ENCODE assay signal across 24 cellular contexts in the genomic region with DNA sequence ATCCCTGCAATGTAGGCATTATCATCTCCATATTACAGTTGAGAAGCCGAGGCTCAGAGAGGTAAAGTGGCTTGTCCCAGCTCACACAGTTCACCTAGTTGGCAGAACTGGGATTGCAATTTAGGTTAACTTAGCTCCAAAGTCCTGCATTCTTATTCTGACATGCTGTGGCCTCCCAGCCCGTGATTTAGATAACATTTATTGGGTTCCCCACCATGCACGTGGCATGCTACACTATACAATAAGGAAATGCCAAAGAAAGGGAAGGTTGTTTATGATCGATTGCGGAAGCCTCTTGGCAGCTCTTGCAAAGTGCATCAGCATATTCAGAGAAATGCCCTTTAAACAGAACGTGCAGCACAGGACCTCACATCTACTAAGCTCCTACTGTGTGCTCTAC. TPM values are rescaled to one million over a fixed set of nuclear protein-coding genes. Genes with fewer than 3 reads are reported as not detected.
A peak's percentile ranks its signal among the peaks of the same experiment; 100 is the strongest.
DNase-seq lines count a peak whose midpoint lies in the region; ATAC-seq, FAIRE-seq and TF ChIP-seq lines count a peak whose summit lies in the region.
"Had no signal": no experiment of that assay in that cellular context is flagged by ENCODE, and none has a peak within 500 bp of the region (broad histone marks: within the 10 kb centered on the region; RNA-seq: fewer than 3 reads in every experiment).

No MANE protein-coding gene starts in this region.

- H3K4me2 ChIP-seq in Loucy (ENCODE audit: low read depth, low read length, poor library complexity, severe bottlenecking) (peak overlapping the region; percentile 77), K562 (ENCODE audit: insufficient read depth, low read length) (no peak overlapping the region)

- in situ Hi-C loops in K562 (cut with MboI): no loop called here

- H4K20me1 ChIP-seq in Loucy (ENCODE audit: insufficient read depth, low read length, poor library complexity, severe bottlenecking) (no peaks in the 10 kb centered on the region), K562 (replicated peaks; ENCODE audit: control insufficient read depth, insufficient read depth, low read length) (peaks cover 5% of the 10 kb centered on the region; the same call in 1 of the 2 replicates)

- H3K4me3 ChIP-seq in Loucy (ENCODE audit: low read length, poor library complexity, severe bottlenecking) (no peak overlapping the region), K562 (no peak overlapping the region), subcutaneous abdominal adipose tissue (ENCODE audit: low read depth in 1 of 5, low read length in 5 of 5) (peak overlapping the region in 3 of 5 donors; percentile 71 to 77 (median 71))

- no peaks in the 10 kb centered on the region for H3K9me1 ChIP-seq in K562 (ENCODE audit: control insufficient read depth, insufficient read depth, low read length)

- FAIRE-seq in K562 (lab: Jason Lieb, UNC): no peak
- FAIRE-seq: D721Med, frontal cortex, G401.6 had no signal

- H2AFZ ChIP-seq in Loucy (ENCODE audit: low read length) (no peak overlapping the region), K562 (ENCODE audit: low read depth, low read length) (no peak overlapping the region)

- CTCF ChIA-PET in K562 (lab: Yijun Ruan, JAX; ENCODE audit: low intra/inter-chr PET ratio): no interaction called here

- TF ChIP-seq RAD21 in K562 (CRISPR knock-in tag; conservative IDR thresholded peaks at IDR 0.05 in 1 of 2, IDR thresholded peaks at IDR 0.05 in 1 of 2): no peak

- H3K9ac ChIP-seq in Loucy (ENCODE audit: low read depth, low read length, poor library complexity, severe bottlenecking) (no peak overlapping the region), K562 (ENCODE audit: insufficient read depth in 1 of 2, low read depth in 2 of 2, low read length in 2 of 2) (no peak overlapping the region), subcutaneous abdominal adipose tissue (ENCODE audit: low read length in 5 of 5) (no peak overlapping the region)

- TF ChIP-seq EP300 in K562 (IDR thresholded peaks at IDR 0.05; ENCODE audit: low read length): no peak

- no peak for ATAC-seq in K562
- no peak for ATAC-seq in HG03175 (IDR thresholded peaks at IDR 0.05; ENCODE audit: unreplicated experiment)
- ATAC-seq: stimulated activated memory B cell treated with anti-CD40 and anti-IgM and Interleukin-4, amounts not matched to agents 10 μg/mL and 1 μg/mL and 100 μg/mL, for 72 hours had no signal

- BruUV-seq in K562 (replicated peaks; lab: Mats Ljungman, UMichigan): no TSS peak

- H3K4me1 ChIP-seq in Loucy (ENCODE audit: insufficient read depth, low read length, poor library complexity, severe bottlenecking) (peaks cover 31% of the 10 kb centered on the region), K562 (replicated peaks in 1 of 2; ENCODE audit: control insufficient read depth in 2 of 2, insufficient read depth in 2 of 2, low read length in 2 of 2) (peaks cover 4 to 15% of the 10 kb centered on the region in 2 experiments; a peak in 3 of 5 replicates), subcutaneous abdominal adipose tissue (ENCODE audit: control insufficient read depth in 5 of 5, insufficient read depth in 5 of 5, low read length in 5 of 5) (peaks cover 3 to 81% (median 18%) of the 10 kb centered on the region in 5 donors)

- WGBS in K562 (ENCODE audit: insufficient coverage, low coverage, missing lambda C conversion rate): 6% methylated on average over 6 of the region's 6 CpGs

- no peak for TF ChIP-seq CTCF in Loucy (conservative IDR thresholded peaks at IDR 0.05; ENCODE audit: low read length)
- no peak for TF ChIP-seq CTCF in K562 (IDR thresholded peaks at IDR 0.05 in 2 of 3, conservative IDR thresholded peaks at IDR 0.05 in 1 of 3; ENCODE audit: insufficient read depth in 2 of 3, low read depth in 1 of 3, low read length in 3 of 3)

- H3K9me2 ChIP-seq in Loucy (replicated peaks; ENCODE audit: low read depth, low read length): no peaks in the 10 kb centered on the region

- H3K79me2 ChIP-seq in Loucy (ENCODE audit: insufficient read depth, low read length): peaks cover 42% of the 10 kb centered on the region
- H3K79me2 ChIP-seq in K562 (ENCODE audit: control insufficient read depth, insufficient read depth, low read length): no peaks in the 10 kb centered on the region

- no peaks in the 10 kb centered on the region for H3K9me3 ChIP-seq in Loucy (ENCODE audit: insufficient read depth, low read depth, low read length)
- H3K9me3 ChIP-seq in K562 (replicated peaks; ENCODE audit: control insufficient read depth, insufficient read depth, low read depth, low read length): no peaks in the 10 kb centered on the region
- no peaks in the 10 kb centered on the region for H3K9me3 ChIP-seq in subcutaneous abdominal adipose tissue (ENCODE audit: control insufficient read depth in 5 of 5, low read length in 5 of 5)
- H3K9me3 ChIP-seq: upper lobe of left lung had no signal

- no peaks in the 10 kb centered on the region for H3F3A ChIP-seq in Loucy (ENCODE audit: low read depth)

- POLR2A ChIA-PET in K562 (lab: Yijun Ruan, JAX): interaction anchor here (0.6 kb wide), 1 partner anchor 1454 kb away, joined by 3 read pairs; no protein-coding TSS in a partner anchor

- intact Hi-C loops in K562 (cut with micrococcal nuclease): loop anchor here (10.0 kb wide), 1 partner anchor 51 kb away; no protein-coding TSS in a partner anchor

- TF ChIP-seq POLR2A in K562 (conservative IDR thresholded peaks at IDR 0.05): no peak

- H3K27ac ChIP-seq in K562 (ENCODE audit: extremely low read depth, low read depth, low read length) (no peak overlapping the region), subcutaneous abdominal adipose tissue (ENCODE audit: low read depth, low read length) (no peak overlapping the region)
- H3K27ac ChIP-seq: epithelial cell of prostate, VCaP had no signal

- no peak for DNase-seq in K562 (ENCODE audit: extremely low read depth in 1 of 4, low spot score in 3 of 4)
- peak; percentile 41 for DNase-seq in mucosa of gallbladder (ENCODE audit: low spot score)
- DNase-seq in HUDEP-2 (lab: John Stamatoyannopoulos, UW; ENCODE audit: unreplicated experiment in 76 of 76): no peak
- no peak for DNase-seq in 8988T
- DNase-seq: activated CD4-positive, alpha-beta T cell treated with anti-CD3 and anti-CD28 coated beads, Interleukin-2, amount 50 U/mL, for 4 hours; activated naive CD4-positive, alpha-beta T cell treated with anti-CD3 and anti-CD28 coated beads for 36 hours; activated T-cell treated with anti-CD3 and anti-CD28 coated beads, Interleukin-2, amount 50 U/mL, for 24 hours; cortex of kidney; MM.1S; NCI-H1930; NCI-H446; nephron progenitor cell; stimulated activated CD4-positive, alpha-beta T cell treated with anti-CD3 and anti-CD28 coated beads, Interleukin-15, amount 100 ng/mL, for 24 hours; T-helper 1 cell; upper lobe of left lung had no signal

- H3K27me3 ChIP-seq in Loucy (ENCODE audit: insufficient read depth, low read length, poor library complexity, severe bottlenecking): no peaks in the 10 kb centered on the region
- peaks cover 51 to 89% of the 10 kb centered on the region in 2 experiments for H3K27me3 ChIP-seq in K562 (ENCODE audit: control insufficient read depth in 2 of 2, insufficient read depth in 2 of 2, low read length in 2 of 2)
- H3K27me3 ChIP-seq in subcutaneous abdominal adipose tissue (ENCODE audit: control insufficient read depth in 5 of 5, insufficient read depth in 4 of 5, low read length in 5 of 5): peaks cover 0 to 12% (median 8%) of the 10 kb centered on the region in 5 donors

- no peaks in the 10 kb centered on the region for H3K36me3 ChIP-seq in Loucy (ENCODE audit: insufficient read depth, low read length)
- no peaks in the 10 kb centered on the region for H3K36me3 ChIP-seq in K562 (ENCODE audit: control insufficient read depth, insufficient read depth, low read length)
- H3K36me3 ChIP-seq in subcutaneous abdominal adipose tissue (ENCODE audit: control insufficient read depth in 5 of 5, insufficient read depth in 5 of 5, low read length in 5 of 5): peaks cover 0 to 5% (median 0%) of the 10 kb centered on the region in 5 donors
- H3K36me3 ChIP-seq: upper lobe of left lung had no signal

TF ChIP-seq in K562, 482 proteins besides CTCF, POLR2A, EP300 and RAD21:
- TF ChIP-seq STAT5B (CRISPR knock-in tag; IDR thresholded peaks at IDR 0.05) (no peak), ZKSCAN1 (IDR thresholded peaks at IDR 0.05; ENCODE audit: low read depth, low read length) (peak; percentile 26; the same call in 1 of the 2 replicates), STAT5A (IDR thresholded peaks at IDR 0.05; ENCODE audit: borderline replicate concordance, low read length) (no peak), SAP30 (IDR thresholded peaks at IDR 0.05; ENCODE audit: borderline replicate concordance, insufficient read depth, low read depth, low read length, poor library complexity, severe bottlenecking) (no peak)
TF ChIP-seq in K562: peak in this region for 1.

RNA-seq across cellular contexts. Expression of a gene that starts 3.2 kb away (rescaled TPM):
- not detected in 2 replicates for total RNA-seq in K562 (2011; cell fraction: chromatin; rRNA removed; ENCODE audit: low replicate concordance)
- not detected in 2 replicates for total RNA-seq in K562 (2011; cell fraction: nucleolus; rRNA removed)
- total RNA-seq in K562 (2011; cell fraction: nucleoplasm; rRNA removed): not detected in 2 replicates
- not detected in 2 replicates for total RNA-seq in K562 (2014; rRNA removed)
- total RNA-seq in K562 (2014; rRNA removed; fragmentation: Illumina TruSeq; extraction: Trizol): not detected in 2 replicates
- total RNA-seq in K562 (2015; rRNA removed; fragmentation: Illumina TruSeq; extraction: Trizol): not detected in 2 replicates
- total RNA-seq in K562 (2021): 0.04 TPM in 2 replicates
- polyA plus RNA-seq in K562 (2011; rRNA removed): not detected in 2 replicates
- polyA plus RNA-seq in K562 (2011; cell fraction: cytosol; rRNA removed): not detected in 2 replicates
- not detected in 2 replicates for polyA plus RNA-seq in K562 (2011; cell fraction: nucleus; rRNA removed)
- not detected in 2 replicates for polyA plus RNA-seq in K562 (2012)
- polyA plus RNA-seq in K562 (2014; fragmentation: Illumina TruSeq; extraction: Trizol): not detected in 2 replicates
- polyA plus RNA-seq in K562 (2014; fragmentation: Nextera tagmentation; extraction: Ambion mirVana): not detected
- polyA plus RNA-seq in K562 (2014; rRNA removed): not detected in 2 replicates
- polyA minus RNA-seq in K562 (2011; rRNA and poly(A)+ RNA removed): not detected in 2 replicates
- polyA minus RNA-seq in K562 (2011; cell fraction: cytosol; rRNA and poly(A)+ RNA removed): not detected in 2 replicates
- not detected in 2 replicates for polyA minus RNA-seq in K562 (2011; cell fraction: nucleus; rRNA and poly(A)+ RNA removed)
- total RNA-seq in mucosa of gallbladder: 27.9 TPM

Comparison
In these comparisons a context has a peak if more than half of its experiments do, and no peak if none do; other contexts are left out.
1. H3K4me3 ChIP-seq: peak in subcutaneous abdominal adipose tissue (3 of 5); none in Loucy (single experiment) and K562 (single experiment).
2. RNA of a gene that starts 3.2 kb away (total RNA-seq): 27.9 TPM in mucosa of gallbladder (single experiment); 0.04 TPM in K562; every median in the first group is over 10 times any median in the second.